1 cellular context compared by ENCODE assay signal in the genomic region with DNA sequence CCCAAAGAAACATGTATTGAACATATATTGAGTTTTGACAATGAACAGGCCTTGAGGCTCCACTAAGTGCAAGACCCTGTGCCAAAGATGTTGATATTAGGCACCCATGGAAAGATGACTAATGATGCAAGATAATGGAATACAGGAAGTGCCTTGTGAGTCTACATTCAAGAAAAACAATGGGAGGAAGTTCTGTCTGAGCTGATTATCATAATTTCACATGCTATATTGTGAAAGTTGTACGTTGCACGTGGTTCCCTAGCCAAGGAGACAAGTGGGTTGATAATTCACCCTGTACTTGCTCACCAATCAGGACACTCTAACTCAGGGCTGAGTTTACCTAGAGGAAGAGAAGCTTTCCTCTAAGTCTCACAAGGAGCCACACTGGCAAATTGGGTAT.
TF ChIP-seq lines count a peak whose summit lies in the region.

No MANE protein-coding gene starts in this region.

TF ChIP-seq in HepG2, 621 proteins besides CTCF, POLR2A, EP300 and RAD21 (continued from another document):
- TF ChIP-seq AHDC1 (CRISPR knock-in tag; IDR thresholded peaks at IDR 0.05; ENCODE audit: borderline replicate concordance) (no peak), ZNF839 (CRISPR knock-in tag; IDR thresholded peaks at IDR 0.05; ENCODE audit: borderline replicate concordance) (no peak), ZNF749 (CRISPR knock-in tag; IDR thresholded peaks at IDR 0.05; ENCODE audit: borderline replicate concordance) (no peak), NR1H2 (CRISPR knock-in tag; IDR thresholded peaks at IDR 0.05; ENCODE audit: borderline replicate concordance, low read depth) (no peak), KLF9 (CRISPR knock-in tag; IDR thresholded peaks at IDR 0.05; ENCODE audit: low read depth) (no peak), ZNF282 (IDR thresholded peaks at IDR 0.05; ENCODE audit: partially characterized antibody) (no peak), REL (CRISPR knock-in tag; conservative IDR thresholded peaks at IDR 0.05) (no peak), SAP130 (CRISPR knock-in tag; IDR thresholded peaks at IDR 0.05; ENCODE audit: low read depth) (no peak), FOXA3 (CRISPR knock-in tag; IDR thresholded peaks at IDR 0.05) (no peak), ZNF30 (CRISPR knock-in tag; IDR thresholded peaks at IDR 0.05) (no peak), CHCHD3 (CRISPR knock-in tag; IDR thresholded peaks at IDR 0.05) (no peak), HNF4A (CRISPR knock-in tag; IDR thresholded peaks at IDR 0.05) (no peak)
